19 cellular contexts compared by ENCODE assay signal in genomic region chr7:1100386-1100785, GRCh38. TPM values are rescaled to one million over a fixed set of nuclear protein-coding genes. Genes with fewer than 3 reads are reported as not detected.
DNase-seq lines count a peak whose midpoint lies in the region; ATAC-seq, FAIRE-seq and TF ChIP-seq lines count a peak whose summit lies in the region.
"Had no signal": no experiment of that assay in that cellular context is flagged by ENCODE, and none has a peak within 500 bp of the region (broad histone marks: within the 10 kb centered on the region; RNA-seq: fewer than 3 reads in every experiment).

No MANE protein-coding gene starts in this region.

- H3K79me2 ChIP-seq in SK-N-SH (ENCODE audit: insufficient read depth) (peaks cover 24% of the 10 kb centered on the region; the same call in 1 of the 2 replicates), endothelial cell of umbilical vein (ENCODE audit: control insufficient read depth, insufficient read depth, low read length) (peaks cover 1% of the 10 kb centered on the region)

- peaks cover 39% of the 10 kb centered on the region for H3K4me1 Mint-ChIP-seq in progenitor cell of endocrine pancreas (ENCODE audit: low read depth)

- no peak for TF ChIP-seq RAD21 in SK-N-SH (IDR thresholded peaks at IDR 0.05; ENCODE audit: low read length)

- TF ChIP-seq CTCF in GM06990 (IDR thresholded peaks at IDR 0.05; ENCODE audit: insufficient read depth, low read length, poor library complexity, severe bottlenecking) = no peak
- TF ChIP-seq CTCF in SK-N-SH (IDR thresholded peaks at IDR 0.05) = no peak
- TF ChIP-seq CTCF in endothelial cell of umbilical vein (IDR thresholded peaks at IDR 0.05; ENCODE audit: extremely low read depth in 1 of 2, insufficient read depth in 1 of 2, low read depth in 1 of 2, low read length in 2 of 2) = no peak
- TF ChIP-seq CTCF in progenitor cell of endocrine pancreas (IDR thresholded peaks at IDR 0.05; ENCODE audit: unreplicated experiment) = no peak

- H2AFZ ChIP-seq in SK-N-SH (ENCODE audit: low read depth) (no peak overlapping the region), endothelial cell of umbilical vein (ENCODE audit: low read depth, low read length) (peak overlapping the region; percentile 43)

- H3K9me3 ChIP-seq in SK-N-SH (no peaks in the 10 kb centered on the region), endothelial cell of umbilical vein (replicated peaks; ENCODE audit: control insufficient read depth, insufficient read depth, low read length) (no peaks in the 10 kb centered on the region)
- H3K9me3 ChIP-seq: A549, Peyer's patch had no signal

- H3K27me3 ChIP-seq in GM06990 (replicated peaks; ENCODE audit: control insufficient read depth, insufficient read depth, low read length) (no peaks in the 10 kb centered on the region), SK-N-SH (ENCODE audit: insufficient read depth) (no peaks in the 10 kb centered on the region), endothelial cell of umbilical vein (ENCODE audit: control insufficient read depth in 2 of 2, insufficient read depth in 2 of 2, low read length in 2 of 2) (no peaks in the 10 kb centered on the region)
- H3K27me3 ChIP-seq: Peyer's patch had no signal

- H3K4me3 Mint-ChIP-seq in progenitor cell of endocrine pancreas (ENCODE audit: low read depth) = no peak overlapping the region
- H3K4me3 Mint-ChIP-seq: CD4-positive, CD25-positive, alpha-beta regulatory T cell had no signal

- FAIRE-seq in endothelial cell of umbilical vein (lab: Jason Lieb, UNC) = peak; percentile 64
- FAIRE-seq: A549, D721Med, G401.6, H1 had no signal

- dilution Hi-C loops in endothelial cell of umbilical vein (cut with MboI; ENCODE audit: extremely low pct_ligation_motif_present, low sequenced_read_pairs) = no loop called here

- H3K36me3 Mint-ChIP-seq in progenitor cell of endocrine pancreas (ENCODE audit: insufficient read depth) = peaks cover 15% of the 10 kb centered on the region

- no peaks in the 10 kb centered on the region for H3K27me3 Mint-ChIP-seq in progenitor cell of endocrine pancreas
- H3K27me3 Mint-ChIP-seq: CD4-positive, CD25-positive, alpha-beta regulatory T cell had no signal

- peak overlapping the region; percentile 20 for H3K27ac Mint-ChIP-seq in progenitor cell of endocrine pancreas
- H3K27ac Mint-ChIP-seq: CD4-positive, CD25-positive, alpha-beta regulatory T cell had no signal

- H3K4me3 ChIP-seq in GM06990 (replicated peaks; ENCODE audit: low read depth, low read length) (peak overlapping the region; percentile 67; the same call in 1 of the 2 replicates), SK-N-SH (ENCODE audit: low read depth in 2 of 2, low read length in 1 of 2) (no peak overlapping the region), endothelial cell of umbilical vein (replicated peaks in 1 of 3; ENCODE audit: insufficient read depth in 1 of 3, low read depth in 1 of 3, low read length in 3 of 3) (no peak overlapping the region)
- H3K4me3 ChIP-seq: A549, Peyer's patch had no signal

- H3K27ac ChIP-seq in SK-N-SH (ENCODE audit: low read depth in 2 of 2, low read length in 1 of 2) (peak overlapping the region in 1 of 2 experiments; percentile 61; a peak in 1 of 4 replicates), endothelial cell of umbilical vein (ENCODE audit: insufficient read depth, low read depth, low read length) (peak overlapping the region; percentile 23)
- H3K27ac ChIP-seq: A549, Peyer's patch had no signal

- H3K9me3 Mint-ChIP-seq in progenitor cell of endocrine pancreas (ENCODE audit: low read depth) = peaks cover 7% of the 10 kb centered on the region

- H3K4me2 ChIP-seq in SK-N-SH (no peak overlapping the region), endothelial cell of umbilical vein (ENCODE audit: insufficient read depth, low read length) (no peak overlapping the region)
- H3K4me2 ChIP-seq: A549 had no signal

- no peak for TF ChIP-seq POLR2A in endothelial cell of umbilical vein (IDR thresholded peaks at IDR 0.05; ENCODE audit: low read depth, low read length)

- 85% methylated on average over 10 of the region's 14 CpGs for WGBS in SK-N-SH (ENCODE audit: low lambda C conversion rate)

- no peak for DNase-seq in GM06990 (ENCODE audit: extremely low read depth, insufficient read length)
- DNase-seq in SK-N-SH = no peak
- DNase-seq in endothelial cell of umbilical vein (ENCODE audit: low read depth, low spot score) = peak; percentile 31
- DNase-seq in progenitor cell of endocrine pancreas (ENCODE audit: low spot score, unreplicated experiment) = no peak
- DNase-seq in left colon = no peak
- DNase-seq in COLO829 (ENCODE audit: low spot score) = no peak
- no peak for DNase-seq in NCI-H774 (lab: John Stamatoyannopoulos, UW)
- no peak for DNase-seq in iPS-NIHi7 (ENCODE audit: extremely low spot score)
- DNase-seq: CD4-positive, CD25-positive, alpha-beta regulatory T cell; DMS79 treated with DMSO at 0.1 percent for 48 hours; KBM-7; NCI-H1092 treated with DMSO at 0.1 percent for 48 hours; NCI-H187; Peyer's patch; Right ventricle myocardium superior had no signal

- H3K9me1 ChIP-seq in endothelial cell of umbilical vein (replicated peaks; ENCODE audit: control insufficient read depth, extremely low read depth, insufficient read depth, low read length) = no peaks in the 10 kb centered on the region

- intact Hi-C loops in endothelial cell of umbilical vein (cut with micrococcal nuclease) (no loop called here), left colon (cut with DNase I, micrococcal nuclease) (no loop called here)

- no peaks in the 10 kb centered on the region for H3K9me2 ChIP-seq in SK-N-SH

- no peak for TF ChIP-seq EP300 in SK-N-SH (IDR thresholded peaks at IDR 0.05; ENCODE audit: borderline replicate concordance in 1 of 2, low read depth in 1 of 2, low read length in 1 of 2)

- CTCF ChIA-PET in SK-N-SH (lab: Yijun Ruan, JAX) (interaction anchor here (0.8 to 9.8 kb wide), 3 partner anchors 13 to 107 kb away, joined by 3 to 79 read pairs (median 53); partner anchors contain the start of gene GPER1), endothelial cell of umbilical vein (lab: Charles Lee) (interaction anchor here (1.2 to 3.6 kb wide), 6 partner anchors 12 to 77 kb away, joined by 3 to 24 read pairs (median 8); partner anchors contain the start of gene GPER1)

- H3F3A ChIP-seq in SK-N-SH (replicated peaks; ENCODE audit: insufficient read depth) = no peaks in the 10 kb centered on the region

- no TSS peak for BruUV-seq in endothelial cell of umbilical vein (replicated peaks; lab: Mats Ljungman, UMichigan)

- H3K4me1 ChIP-seq in SK-N-SH (ENCODE audit: control insufficient read depth in 1 of 2, insufficient read depth in 2 of 2, low read depth in 1 of 2, low read length in 1 of 2) (peaks cover 12 to 41% of the 10 kb centered on the region in 2 experiments; a peak in 3 of 4 replicates), endothelial cell of umbilical vein (ENCODE audit: control insufficient read depth, extremely low read depth, insufficient read depth, low read length) (peaks cover 19% of the 10 kb centered on the region)
- H3K4me1 ChIP-seq: A549, Peyer's patch had no signal

- no peak overlapping the region for H3K9ac ChIP-seq in SK-N-SH
- H3K9ac ChIP-seq in endothelial cell of umbilical vein (replicated peaks; ENCODE audit: extremely low read depth, insufficient read depth, low read length) = no peak overlapping the region

- POLR2A ChIA-PET in SK-N-SH (lab: Yijun Ruan, JAX) = no interaction called here
- POLR2A ChIA-PET in endothelial cell of umbilical vein (lab: Charles Lee) = interaction anchor here (0.6 kb wide), 1 partner anchor 125 kb away, joined by 3 read pairs; no protein-coding TSS in a partner anchor

- H3K36me3 ChIP-seq in GM06990 (ENCODE audit: control insufficient read depth, insufficient read depth, low read length) (peaks cover 11% of the 10 kb centered on the region), SK-N-SH (replicated peaks in 1 of 2; ENCODE audit: control insufficient read depth in 1 of 2, insufficient read depth in 2 of 2, low read length in 1 of 2) (peaks cover 0 to 15% of the 10 kb centered on the region in 2 experiments), endothelial cell of umbilical vein (ENCODE audit: control insufficient read depth in 2 of 2, extremely low read depth in 1 of 2, insufficient read depth in 2 of 2, low read length in 2 of 2) (no peaks in the 10 kb centered on the region)
- H3K36me3 ChIP-seq: Peyer's patch had no signal

- no peak for ATAC-seq in left colon

- H4K20me1 ChIP-seq in SK-N-SH (ENCODE audit: insufficient read depth) (peaks cover 29% of the 10 kb centered on the region), endothelial cell of umbilical vein (replicated peaks; ENCODE audit: control insufficient read depth, extremely low read depth, insufficient read depth, low read length) (no peaks in the 10 kb centered on the region)

RNA-seq across cellular contexts. Expression of gene GPER1, which starts 12.5 kb away (rescaled TPM):
- 4.0 and 6.4 TPM in 2 replicates for polyA plus RNA-seq in SK-N-SH (2012; rRNA removed)
- polyA plus RNA-seq in SK-N-SH (2012; cell fraction: cytosol; rRNA removed) = 2.2 and 4.1 TPM in 2 replicates
- polyA plus RNA-seq in SK-N-SH (2012; cell fraction: nucleus; rRNA removed) = 4.3 and 5.5 TPM in 2 replicates
- total RNA-seq in endothelial cell of umbilical vein = 0.25 and 0.77 TPM in 2 replicates
- 2.3 and 3.1 TPM in 2 replicates for polyA plus RNA-seq in endothelial cell of umbilical vein
- polyA plus RNA-seq in endothelial cell of umbilical vein (2011; cell fraction: cytosol; rRNA removed) = 0.89 and 1.2 TPM in 2 replicates
- polyA plus RNA-seq in endothelial cell of umbilical vein (2011; cell fraction: nucleus; rRNA removed) = 1.8 and 2.6 TPM in 2 replicates
- 0.74 and 1.2 TPM in 2 replicates for polyA plus RNA-seq in endothelial cell of umbilical vein (2012)
- polyA minus RNA-seq in endothelial cell of umbilical vein = 1.00 and 1.6 TPM in 2 replicates
- polyA minus RNA-seq in endothelial cell of umbilical vein (2011; cell fraction: cytosol; rRNA and poly(A)+ RNA removed) = 4.1 TPM
- polyA minus RNA-seq in endothelial cell of umbilical vein (2011; cell fraction: nucleus; rRNA and poly(A)+ RNA removed) = 0.34 and 0.48 TPM in 2 replicates
- 0.50 and 0.64 TPM in 2 replicates for total RNA-seq in progenitor cell of endocrine pancreas
- total RNA-seq in left colon = 10 to 100 TPM in 1 of 2 donors, 1 to 10 TPM in 1; 7.2 to 20.8 TPM
- total RNA-seq: CD4-positive, CD25-positive, alpha-beta regulatory T cell had no signal

RNA-seq across cellular contexts. Expression of gene GPR146, which starts 56.0 kb away (rescaled TPM):
- polyA plus RNA-seq in SK-N-SH (2012; rRNA removed) (1.4 and 2.0 TPM in 2 replicates), endothelial cell of umbilical vein (44.8 and 76.6 TPM in 2 replicates)
- 0.95 and 1.3 TPM in 2 replicates for polyA plus RNA-seq in SK-N-SH (2012; cell fraction: cytosol; rRNA removed)
- 1.5 and 2.0 TPM in 2 replicates for polyA plus RNA-seq in SK-N-SH (2012; cell fraction: nucleus; rRNA removed)
- total RNA-seq in endothelial cell of umbilical vein (11.7 and 18.5 TPM in 2 replicates), progenitor cell of endocrine pancreas (1.6 and 1.9 TPM in 2 replicates), left colon (1 to 10 TPM; 4.0 to 7.4 TPM)
- 22.7 and 26.9 TPM in 2 replicates for polyA plus RNA-seq in endothelial cell of umbilical vein (2011; cell fraction: cytosol; rRNA removed)
- 11.8 and 16.1 TPM in 2 replicates for polyA plus RNA-seq in endothelial cell of umbilical vein (2011; cell fraction: nucleus; rRNA removed)
- 1.8 and 2.0 TPM in 2 replicates for polyA plus RNA-seq in endothelial cell of umbilical vein (2012)
- polyA minus RNA-seq in endothelial cell of umbilical vein = 26.1 and 33.9 TPM in 2 replicates
- polyA minus RNA-seq in endothelial cell of umbilical vein (2011; cell fraction: cytosol; rRNA and poly(A)+ RNA removed) = not detected
- 12.3 and 18.3 TPM in 2 replicates for polyA minus RNA-seq in endothelial cell of umbilical vein (2011; cell fraction: nucleus; rRNA and poly(A)+ RNA removed)

RNA-seq across cellular contexts. Expression of gene ZFAND2A, which starts 59.6 kb away (rescaled TPM):
- 38.9 and 48.5 TPM in 2 replicates for polyA plus RNA-seq in SK-N-SH (2012; rRNA removed)
- polyA plus RNA-seq in SK-N-SH (2012; cell fraction: cytosol; rRNA removed) = 35.7 and 38.9 TPM in 2 replicates
- polyA plus RNA-seq in SK-N-SH (2012; cell fraction: nucleus; rRNA removed) = 53.1 and 58.2 TPM in 2 replicates
- 20.6 and 31.8 TPM in 2 replicates for total RNA-seq in endothelial cell of umbilical vein
- 37.6 and 40.6 TPM in 2 replicates for polyA plus RNA-seq in endothelial cell of umbilical vein
- 50.2 and 51.2 TPM in 2 replicates for polyA plus RNA-seq in endothelial cell of umbilical vein (2011; cell fraction: cytosol; rRNA removed)
- polyA plus RNA-seq in endothelial cell of umbilical vein (2011; cell fraction: nucleus; rRNA removed) = 53.1 and 54.8 TPM in 2 replicates
- 39.6 and 42.2 TPM in 2 replicates for polyA plus RNA-seq in endothelial cell of umbilical vein (2012)
- polyA minus RNA-seq in endothelial cell of umbilical vein = 19.3 and 19.8 TPM in 2 replicates
- 12.5 TPM for polyA minus RNA-seq in endothelial cell of umbilical vein (2011; cell fraction: cytosol; rRNA and poly(A)+ RNA removed)
- 19.7 and 23.8 TPM in 2 replicates for polyA minus RNA-seq in endothelial cell of umbilical vein (2011; cell fraction: nucleus; rRNA and poly(A)+ RNA removed)
- total RNA-seq in progenitor cell of endocrine pancreas = 14.1 and 16.8 TPM in 2 replicates
- 10 to 100 TPM; 40.7 to 90.0 TPM for total RNA-seq in left colon
